ENCODE assay signal across 8 cellular contexts in genomic region chr7:21946228-21946709, GRCh38. TPM values are rescaled to one million over a fixed set of nuclear protein-coding genes. Genes with fewer than 3 reads are reported as not detected.
DNase-seq lines count a peak whose midpoint lies in the region; ATAC-seq and TF ChIP-seq lines count a peak whose summit lies in the region.

No MANE protein-coding gene starts in this region.

- no peaks in the 10 kb centered on the region for H3K36me3 ChIP-seq in BJ (ENCODE audit: control insufficient read depth, insufficient read depth, low read length)
- no peaks in the 10 kb centered on the region for H3K36me3 ChIP-seq in HUES64 (ENCODE audit: insufficient read depth, low read length)

- DNase-seq in BJ (ENCODE audit: low read depth) (no peak), caudate nucleus (lab: John Stamatoyannopoulos, UW) (no peak), substantia nigra (lab: John Stamatoyannopoulos, UW) (no peak), iPS-NIHi7 (ENCODE audit: extremely low spot score) (no peak), GDM1 (lab: John Stamatoyannopoulos, UW) (no peak), NCI-H2196 treated with DMSO at 0.1 percent for 48 hours (lab: John Stamatoyannopoulos, UW; ENCODE audit: unreplicated experiment) (no peak)
- no peak for DNase-seq in naive thymus-derived CD8-positive, alpha-beta T cell

- H3K27me3 ChIP-seq in BJ (ENCODE audit: control insufficient read depth, insufficient read depth, low read length) (no peaks in the 10 kb centered on the region), HUES64 (ENCODE audit: insufficient read depth, low read length) (peaks cover 5% of the 10 kb centered on the region; the same call in 1 of the 2 replicates)

- TF ChIP-seq CTCF in BJ (IDR thresholded peaks at IDR 0.05; ENCODE audit: insufficient read depth, low read depth, low read length), result no peak

- H3K27ac ChIP-seq in HUES64 (ENCODE audit: low read depth, low read length) (peak overlapping the region; percentile 92), caudate nucleus (ENCODE audit: low read depth, low read length) (peak overlapping the region; percentile 89), substantia nigra (ENCODE audit: low read depth, low read length, poor library complexity, severe bottlenecking) (no peak overlapping the region)

- H3K9ac ChIP-seq in HUES64 (ENCODE audit: low read depth, low read length), result peak overlapping the region; percentile 97

- no peak for ATAC-seq in naive thymus-derived CD8-positive, alpha-beta T cell

- H3K27ac Mint-ChIP-seq in naive thymus-derived CD8-positive, alpha-beta T cell, result peak overlapping the region in 5 of 10 donors; percentile 29 to 82 (median 65)

- H3K27me3 Mint-ChIP-seq in naive thymus-derived CD8-positive, alpha-beta T cell, result no peaks in the 10 kb centered on the region

- H3K4me3 Mint-ChIP-seq in naive thymus-derived CD8-positive, alpha-beta T cell, result peak overlapping the region; percentile 84 to 93 (median 91)

- H3K4me3 ChIP-seq in BJ (ENCODE audit: low read depth, low read length) (peak overlapping the region; percentile 67), HUES64 (ENCODE audit: low read length) (peak overlapping the region; percentile 83)

- H3K4me1 Mint-ChIP-seq in naive thymus-derived CD8-positive, alpha-beta T cell, result peaks cover 12 to 60% (median 52%) of the 10 kb centered on the region in 4 donors

- 24% methylated on average over 7 of the region's 7 CpGs for WGBS in HUES64

- peaks cover 35% of the 10 kb centered on the region for H3K4me1 ChIP-seq in HUES64 (ENCODE audit: insufficient read depth, low read length)

- no peaks in the 10 kb centered on the region for H3K9me3 Mint-ChIP-seq in naive thymus-derived CD8-positive, alpha-beta T cell

- no peaks in the 10 kb centered on the region for H3K36me3 Mint-ChIP-seq in naive thymus-derived CD8-positive, alpha-beta T cell

- CTCF ChIA-PET in BJ (lab: Yijun Ruan, JAX), result interaction anchor here (1.2 kb wide), 1 partner anchor 34 kb away, joined by 3 read pairs; no protein-coding TSS in a partner anchor

- no peaks in the 10 kb centered on the region for H3K9me3 ChIP-seq in HUES64 (ENCODE audit: insufficient read depth, low read depth, low read length)

- POLR2A ChIA-PET in BJ (lab: Charles Lee), result interaction anchor here (0.6 kb wide), 2 partner anchors 23 to 27 kb away, joined by 3 read pairs; no protein-coding TSS in a partner anchor
- POLR2A ChIA-PET in naive thymus-derived CD8-positive, alpha-beta T cell (lab: Charles Lee), result interaction anchor here (0.6 to 2.8 kb wide), 7 partner anchors 10 to 609 kb away, joined by 3 to 19 read pairs (median 5); no protein-coding TSS in a partner anchor

RNA-seq across cellular contexts. Expression of gene CDCA7L, which starts 0.6 kb away (rescaled TPM):
- 34.0 and 41.4 TPM in 2 replicates for polyA plus RNA-seq in BJ (2011; rRNA removed)
- polyA minus RNA-seq in BJ (2011; rRNA and poly(A)+ RNA removed), result 43.2 and 66.0 TPM in 2 replicates
- 73.6 TPM for polyA plus RNA-seq in HUES64 (2013, experiment 1 of 2)
- 83.2 TPM for polyA plus RNA-seq in HUES64 (2013, experiment 2 of 2)
- total RNA-seq in naive thymus-derived CD8-positive, alpha-beta T cell, result 10 to 100 TPM; 42.1 to 48.7 TPM
- polyA plus RNA-seq in naive thymus-derived CD8-positive, alpha-beta T cell, result 10 to 100 TPM; 23.9 to 38.5 (median 37.3) TPM
